In the genomic region with DNA sequence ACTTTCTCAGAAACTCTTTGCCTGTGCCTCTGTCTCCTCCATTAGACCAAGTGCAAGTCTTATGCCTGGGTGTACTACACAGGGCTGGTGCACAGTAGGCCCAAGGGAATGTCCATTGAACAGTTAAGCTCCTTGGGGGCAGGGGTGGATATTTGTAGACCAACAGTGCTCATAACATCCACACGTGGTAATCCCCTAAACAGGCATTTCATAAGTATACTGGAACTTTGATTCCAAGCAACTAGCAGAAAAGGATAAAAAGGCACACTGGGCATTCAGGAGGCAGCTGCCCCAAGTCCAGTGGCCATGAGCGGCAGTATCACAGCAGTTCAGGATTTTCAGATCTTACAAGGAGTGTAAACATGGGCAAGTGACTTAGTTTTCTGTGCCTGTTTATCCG, we compare ENCODE assay signal across 25 cellular contexts. TPM values are rescaled to one million over a fixed set of nuclear protein-coding genes. Genes with fewer than 3 reads are reported as not detected.
DNase-seq lines count a peak whose midpoint lies in the region; ATAC-seq and TF ChIP-seq lines count a peak whose summit lies in the region.
"Had no signal": no experiment of that assay in that cellular context is flagged by ENCODE, and none has a peak within 500 bp of the region (broad histone marks: within the 10 kb centered on the region; RNA-seq: fewer than 3 reads in every experiment).

No MANE protein-coding gene starts in this region.

- H3K27ac Mint-ChIP-seq in HFFc6 = peak overlapping the region; percentile 29; the same call in 1 of the 2 replicates
- peak overlapping the region; percentile 89 for H3K27ac Mint-ChIP-seq in chondrocyte (ENCODE audit: unreplicated experiment)
- H3K27ac Mint-ChIP-seq: activated CD4-positive, alpha-beta memory T cell treated with anti-CD3 and anti-CD28 coated beads for 36 hours; activated T-cell treated with anti-CD3 and anti-CD28 coated beads, Interleukin-2, amount 50 U/mL, for 72 hours; naive thymus-derived CD8-positive, alpha-beta T cell; stimulated activated effector memory CD8-positive, alpha-beta T cell treated with anti-CD3 and anti-CD28 coated beads, Interleukin-12 subunit alpha, Interleukin-12 subunit beta, amount 100 ng/mL, for 72 hours; T-helper 2 cell treated with Interferon-gamma antibody and Interleukin-4, amounts not matched to agents 5 μg/mL and 100 μg/mL, for 36 hours had no signal

- H3K4me1 ChIP-seq in lung (ENCODE audit: control insufficient read depth in 2 of 2, insufficient read depth in 2 of 2, low read length in 2 of 2) (peaks cover 13 to 52% of the 10 kb centered on the region in 2 donors), tibial artery (peaks cover 11 to 100% (median 87%) of the 10 kb centered on the region in 4 donors)
- H3K4me1 ChIP-seq: BLaER1 treated with 17β-estradiol and CSF1 and Interleukin-3, amounts not matched to agents 10 nM and 100 nM had no signal

- H3K9me3 Mint-ChIP-seq in HFFc6 (no peaks in the 10 kb centered on the region), chondrocyte (ENCODE audit: low read depth) (no peaks in the 10 kb centered on the region)
- H3K9me3 Mint-ChIP-seq: activated CD4-positive, alpha-beta memory T cell treated with anti-CD3 and anti-CD28 coated beads for 36 hours; activated T-cell treated with anti-CD3 and anti-CD28 coated beads, Interleukin-2, amount 50 U/mL, for 72 hours; naive thymus-derived CD8-positive, alpha-beta T cell; stimulated activated effector memory CD8-positive, alpha-beta T cell treated with anti-CD3 and anti-CD28 coated beads, Interleukin-12 subunit alpha, Interleukin-12 subunit beta, amount 100 ng/mL, for 72 hours; T-helper 2 cell treated with Interferon-gamma antibody and Interleukin-4, amounts not matched to agents 5 μg/mL and 100 μg/mL, for 36 hours had no signal

- H3K36me3 ChIP-seq in lung (ENCODE audit: control insufficient read depth in 2 of 2, insufficient read depth in 2 of 2, low read length in 2 of 2) (no peaks in the 10 kb centered on the region), tibial artery (no peaks in the 10 kb centered on the region)
- H3K36me3 ChIP-seq: adrenal gland; BLaER1 treated with 17β-estradiol and CSF1 and Interleukin-3, amounts not matched to agents 10 nM and 100 nM; brain microvascular endothelial cell; left lung; prostate gland had no signal

- WGBS in lung, 2 donors = 85 to 89% methylated on average over 3 of the region's 3 CpGs

- H3K4me3 ChIP-seq in lung (no peak overlapping the region), tibial artery (no peak overlapping the region)
- H3K4me3 ChIP-seq: adrenal gland; BLaER1 treated with 17β-estradiol and CSF1 and Interleukin-3, amounts not matched to agents 10 nM and 100 nM; left lung; prostate gland had no signal

- H3K27me3 ChIP-seq in lung (ENCODE audit: control insufficient read depth, insufficient read depth) (no peaks in the 10 kb centered on the region), tibial artery (no peaks in the 10 kb centered on the region)
- H3K27me3 ChIP-seq: adrenal gland; BLaER1 treated with 17β-estradiol and CSF1 and Interleukin-3, amounts not matched to agents 10 nM and 100 nM; brain microvascular endothelial cell; left lung had no signal

- H3K4me3 Mint-ChIP-seq in HFFc6 (no peak overlapping the region), chondrocyte (ENCODE audit: unreplicated experiment) (no peak overlapping the region)
- H3K4me3 Mint-ChIP-seq: activated CD4-positive, alpha-beta memory T cell treated with anti-CD3 and anti-CD28 coated beads for 36 hours; activated T-cell treated with anti-CD3 and anti-CD28 coated beads, Interleukin-2, amount 50 U/mL, for 72 hours; naive thymus-derived CD8-positive, alpha-beta T cell; stimulated activated effector memory CD8-positive, alpha-beta T cell treated with anti-CD3 and anti-CD28 coated beads, Interleukin-12 subunit alpha, Interleukin-12 subunit beta, amount 100 ng/mL, for 72 hours; T-helper 2 cell treated with Interferon-gamma antibody and Interleukin-4, amounts not matched to agents 5 μg/mL and 100 μg/mL, for 36 hours had no signal

- peak overlapping the region; percentile 39 to 91 for H3K27ac ChIP-seq in lung (ENCODE audit: low read depth in 1 of 2, low read length in 1 of 2)
- H3K27ac ChIP-seq in tibial artery = peak overlapping the region; percentile 84 to 98
- H3K27ac ChIP-seq: BLaER1 treated with 17β-estradiol and CSF1 and Interleukin-3, amounts not matched to agents 10 nM and 100 nM; brain microvascular endothelial cell; left lung; prostate gland had no signal

- H3K27me3 Mint-ChIP-seq in HFFc6 (ENCODE audit: insufficient read depth) (no peaks in the 10 kb centered on the region; the same call in 1 of the 2 replicates), chondrocyte (ENCODE audit: low read depth) (no peaks in the 10 kb centered on the region)

- H3K9me3 ChIP-seq in lung (ENCODE audit: control insufficient read depth in 2 of 2, insufficient read depth in 1 of 2, low read length in 1 of 2) (no peaks in the 10 kb centered on the region), tibial artery (no peaks in the 10 kb centered on the region)
- H3K9me3 ChIP-seq: adrenal gland; BLaER1 treated with 17β-estradiol and CSF1 and Interleukin-3, amounts not matched to agents 10 nM and 100 nM; left lung; prostate gland had no signal

- H3K36me3 Mint-ChIP-seq in HFFc6 (ENCODE audit: low read depth) = peaks cover 8% of the 10 kb centered on the region
- peaks cover 7% of the 10 kb centered on the region for H3K36me3 Mint-ChIP-seq in chondrocyte (ENCODE audit: low read depth)
- H3K36me3 Mint-ChIP-seq: activated CD4-positive, alpha-beta memory T cell treated with anti-CD3 and anti-CD28 coated beads for 36 hours; naive thymus-derived CD8-positive, alpha-beta T cell; stimulated activated effector memory CD8-positive, alpha-beta T cell treated with anti-CD3 and anti-CD28 coated beads, Interleukin-12 subunit alpha, Interleukin-12 subunit beta, amount 100 ng/mL, for 72 hours had no signal

- DNase-seq in HFFc6 = no peak
- no peak for DNase-seq in chondrocyte (ENCODE audit: low spot score)
- DNase-seq in lung (ENCODE audit: low spot score) = no peak
- no peak for DNase-seq in tibial artery
- no peak for DNase-seq in NCI-H1930 (lab: John Stamatoyannopoulos, UW)
- DNase-seq in iPS-NIHi7 (ENCODE audit: extremely low spot score) = no peak
- no peak for DNase-seq in AG08396 (ENCODE audit: low spot score)
- DNase-seq: activated CD4-positive, alpha-beta memory T cell treated with anti-CD3 and anti-CD28 coated beads for 36 hours; activated CD4-positive, CD25-positive, alpha-beta regulatory T cell treated with anti-CD3 and anti-CD28 coated beads, Interleukin-2, amount 50 U/mL, for 72 hours; activated naive CD4-positive, alpha-beta T cell treated with Interleukin-2 at 50 U/mL for 16 hours; activated T-cell treated with anti-CD3 and anti-CD28 coated beads, Interleukin-2, amount 50 U/mL, for 72 hours; adrenal gland; brain microvascular endothelial cell; DMS79; left lung; midbrain; naive thymus-derived CD8-positive, alpha-beta T cell; NCI-H1436 treated with DMSO at 0.1 percent for 48 hours; NCI-H2107; NCI-H774; substantia nigra had no signal

- no peak for TF ChIP-seq CTCF in HFFc6 (IDR thresholded peaks at IDR 0.05)
- no peak for TF ChIP-seq CTCF in chondrocyte (IDR thresholded peaks at IDR 0.05)
- no peak for TF ChIP-seq CTCF in lung (IDR thresholded peaks at IDR 0.05; ENCODE audit: control extremely low read depth, extremely low read depth)
- no peak for TF ChIP-seq CTCF in tibial artery (IDR thresholded peaks at IDR 0.05)

- intact Hi-C loops in tibial artery (cut with DNase I; ENCODE audit: low total_unique reads) = no loop called here

- no peak for ATAC-seq in lung (ENCODE audit: insufficient read depth, low FRiP score)
- ATAC-seq: activated T-cell treated with anti-CD3 and anti-CD28 coated beads, Interleukin-2, amount 50 U/mL, for 72 hours; left lung; naive thymus-derived CD8-positive, alpha-beta T cell; stimulated activated effector memory CD8-positive, alpha-beta T cell treated with anti-CD3 and anti-CD28 coated beads, Interleukin-12 subunit alpha, Interleukin-12 subunit beta, amount 100 ng/mL, for 72 hours had no signal

- peaks cover 83% of the 10 kb centered on the region for H3K4me1 Mint-ChIP-seq in HFFc6 (ENCODE audit: low read depth)
- peaks cover 98% of the 10 kb centered on the region for H3K4me1 Mint-ChIP-seq in chondrocyte (ENCODE audit: low read depth)
- H3K4me1 Mint-ChIP-seq: naive thymus-derived CD8-positive, alpha-beta T cell; stimulated activated effector memory CD8-positive, alpha-beta T cell treated with anti-CD3 and anti-CD28 coated beads, Interleukin-12 subunit alpha, Interleukin-12 subunit beta, amount 100 ng/mL, for 72 hours had no signal

RNA-seq across cellular contexts. Expression of gene NUAK1, which starts 16.8 kb away (rescaled TPM):
- total RNA-seq in HFFc6 (2021; fragmentation: NEBNext Ultra II Directional; extraction: Animal tissue kit (Norgen Biotek cat#: 25700)) = 10 to 100 TPM; 11.0 to 37.3 (median 14.1) TPM
- total RNA-seq in chondrocyte (78.1 to 81.4 TPM (median 78.5 TPM) in 3 replicates), lung (10 to 100 TPM; 13.0 to 14.1 TPM)
- 1 to 10 TPM; 2.9 to 5.5 TPM for polyA plus RNA-seq in lung
- total RNA-seq: naive thymus-derived CD8-positive, alpha-beta T cell had no signal
